In the genomic region with DNA sequence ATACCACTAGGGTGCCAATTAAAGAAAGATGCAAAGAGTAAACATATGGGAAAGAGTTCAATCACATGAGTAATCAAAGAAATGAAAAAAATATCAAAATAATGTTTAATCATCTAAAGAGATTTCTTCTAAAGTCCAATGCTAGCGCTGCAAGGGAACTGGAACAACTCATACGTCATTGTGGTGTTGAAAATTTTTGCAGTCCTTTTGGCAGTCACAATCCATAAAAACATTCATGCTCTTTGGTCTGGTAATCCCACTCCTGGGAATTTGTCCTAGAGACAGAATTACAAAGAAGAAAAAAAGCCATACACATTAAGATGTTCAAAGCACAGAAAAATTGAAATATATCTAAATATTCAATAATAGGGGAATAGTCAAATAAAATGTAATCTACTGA, we compare ENCODE assay signal across 31 cellular contexts. TPM values are rescaled to one million over a fixed set of nuclear protein-coding genes. Genes with fewer than 3 reads are reported as not detected.
"Had no signal": no experiment of that assay in that cellular context is flagged by ENCODE, and none has a peak within 500 bp of the region (broad histone marks: within the 10 kb centered on the region; RNA-seq: fewer than 3 reads in every experiment).

No MANE protein-coding gene starts in this region.

- DNase-seq: activated CD4-positive, alpha-beta T cell treated with anti-CD3 and anti-CD28 coated beads for 36 hours; activated CD4-positive, CD25-positive, alpha-beta regulatory T cell; activated CD8-positive, alpha-beta T cell treated with anti-CD3 and anti-CD28 coated beads, Interleukin-2, amount 10 ng/mL, durations not matched to agents 7 days and 5 days; activated naive CD4-positive, alpha-beta T cell; activated T-cell treated with anti-CD3 and anti-CD28 coated beads for 4 hours; activated T-cell treated with anti-CD3 and anti-CD28 coated beads, Interleukin-2, amount 50 U/mL, for 72 hours; cerebellar nuclear complex; cortex of kidney; effector memory CD8-positive, alpha-beta T cell; hypothalamus; immature natural killer cell; mesendoderm; posterior cingulate gyrus; right lobe of liver; stimulated activated CD4-positive, alpha-beta T cell treated with anti-CD3 and anti-CD28 coated beads, Interleukin-4, amount 100 ng/mL, for 24 hours; substantia nigra; T-helper 1 cell; uterus had no signal

- H3K4me1 ChIP-seq: right lobe of liver, uterus had no signal

- H3K9me3 ChIP-seq: right lobe of liver, uterus had no signal

- H3K36me3 ChIP-seq: right lobe of liver, uterus had no signal

- ATAC-seq: activated CD4-positive, alpha-beta T cell treated with anti-CD3 and anti-CD28 coated beads for 36 hours; activated CD8-positive, alpha-beta T cell treated with anti-CD3 and anti-CD28 coated beads, Interleukin-2, amount 10 ng/mL, durations not matched to agents 7 days and 5 days; activated naive CD4-positive, alpha-beta T cell treated with anti-CD3 and anti-CD28 coated beads, Interleukin-2, amount 50 U/mL, for 72 hours; activated T-cell treated with anti-CD3 and anti-CD28 coated beads, Interleukin-2, amount 50 U/mL, for 72 hours; effector memory CD8-positive, alpha-beta T cell; left lobe of liver; natural killer cell treated with Interleukin-12 subunit alpha and Interleukin-12 subunit beta and Interleukin-15 and Interleukin-18, amount 100 ng/mL, for 72 hours; right lobe of liver; stimulated activated effector memory CD8-positive, alpha-beta T cell treated with anti-CD3 and anti-CD28 coated beads, Interleukin-12 subunit alpha, Interleukin-12 subunit beta, amount 100 ng/mL, for 72 hours had no signal

- H3K4me3 ChIP-seq: lung, right lobe of liver, uterus had no signal

- H3K27me3 ChIP-seq: right lobe of liver had no signal

- H3K27ac ChIP-seq: right lobe of liver, uterus had no signal

RNA-seq across cellular contexts. Expression of gene P2RY4, which starts 4.6 kb away (rescaled TPM):
- total RNA-seq: bronchial epithelial cell, frontal cortex, kidney epithelial cell, mononuclear cell, myocyte had no signal
- polyA plus RNA-seq: immature natural killer cell had no signal

RNA-seq across cellular contexts. Expression of gene ARR3, which starts 12.7 kb away (rescaled TPM):
- total RNA-seq: activated CD4-positive, alpha-beta T cell treated with anti-CD3 and anti-CD28 coated beads for 36 hours; activated CD8-positive, alpha-beta T cell treated with anti-CD3 and anti-CD28 coated beads, Interleukin-2, amount 10 ng/mL, durations not matched to agents 7 days and 5 days; activated naive CD4-positive, alpha-beta T cell treated with anti-CD3 and anti-CD28 coated beads, Interleukin-2, amount 50 U/mL, for 72 hours; activated T-cell treated with anti-CD3 and anti-CD28 coated beads, Interleukin-2, amount 50 U/mL, for 72 hours; bronchial epithelial cell; frontal cortex; kidney epithelial cell; left lobe of liver; lung; mononuclear cell; myocyte; natural killer cell treated with Interleukin-12 subunit alpha and Interleukin-12 subunit beta and Interleukin-15 and Interleukin-18, amount 100 ng/mL, for 72 hours; omental fat pad; right lobe of liver; uterus had no signal
- polyA plus RNA-seq: esophagus, immature natural killer cell, lung had no signal

RNA-seq across cellular contexts. Expression of gene AWAT1, which starts 21.0 kb away (rescaled TPM):
- total RNA-seq: activated CD4-positive, alpha-beta T cell treated with anti-CD3 and anti-CD28 coated beads for 36 hours; activated CD8-positive, alpha-beta T cell treated with anti-CD3 and anti-CD28 coated beads, Interleukin-2, amount 10 ng/mL, durations not matched to agents 7 days and 5 days; activated T-cell treated with anti-CD3 and anti-CD28 coated beads, Interleukin-2, amount 50 U/mL, for 72 hours; bronchial epithelial cell; frontal cortex; kidney epithelial cell; left lobe of liver; lung; mononuclear cell; myocyte; natural killer cell treated with Interleukin-12 subunit alpha and Interleukin-12 subunit beta and Interleukin-15 and Interleukin-18, amount 100 ng/mL, for 72 hours; omental fat pad; right lobe of liver; uterus had no signal
- polyA plus RNA-seq: esophagus, immature natural killer cell, lung, small intestine had no signal

RNA-seq across cellular contexts. Expression of gene RAB41, which starts 26.5 kb away (rescaled TPM):
- total RNA-seq: activated CD4-positive, alpha-beta T cell treated with anti-CD3 and anti-CD28 coated beads for 36 hours; activated CD8-positive, alpha-beta T cell treated with anti-CD3 and anti-CD28 coated beads, Interleukin-2, amount 10 ng/mL, durations not matched to agents 7 days and 5 days; activated naive CD4-positive, alpha-beta T cell treated with anti-CD3 and anti-CD28 coated beads, Interleukin-2, amount 50 U/mL, for 72 hours; activated T-cell treated with anti-CD3 and anti-CD28 coated beads, Interleukin-2, amount 50 U/mL, for 72 hours; bronchial epithelial cell; frontal cortex; kidney epithelial cell; left lobe of liver; lung; mononuclear cell; myocyte; natural killer cell treated with Interleukin-12 subunit alpha and Interleukin-12 subunit beta and Interleukin-15 and Interleukin-18, amount 100 ng/mL, for 72 hours; omental fat pad; right lobe of liver; uterus had no signal
- polyA plus RNA-seq: esophagus, immature natural killer cell, lung, small intestine had no signal
